10 cellular contexts compared by ENCODE assay signal in the genomic region with DNA sequence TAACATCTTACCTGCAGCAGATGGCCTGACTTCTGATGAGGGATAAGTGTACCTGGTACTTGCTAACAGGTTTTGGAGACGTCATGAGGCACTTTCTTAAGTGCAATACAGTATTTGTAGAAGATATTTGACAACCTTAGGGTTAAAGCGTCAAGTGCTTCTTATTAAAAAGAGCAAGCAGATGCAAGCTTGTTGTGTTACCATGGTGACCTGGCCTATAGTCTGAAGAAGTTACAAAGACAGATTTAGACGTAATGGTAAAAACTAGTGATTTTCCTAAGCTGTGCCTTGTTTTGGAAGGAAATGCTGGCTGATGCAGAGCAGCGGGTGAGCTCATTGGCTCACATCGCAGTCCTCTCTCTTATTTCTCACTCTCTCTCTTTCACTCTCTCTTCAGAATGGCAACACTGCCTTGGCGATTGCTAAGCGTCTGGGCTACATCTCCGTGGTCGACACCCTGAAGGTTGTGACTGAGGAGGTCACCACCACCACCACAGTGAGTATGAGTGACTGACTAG.
A peak's percentile ranks its signal among the peaks of the same experiment; 100 is the strongest.
DNase-seq lines count a peak whose midpoint lies in the region; ATAC-seq, FAIRE-seq and TF ChIP-seq lines count a peak whose summit lies in the region.
"Had no signal": no experiment of that assay in that cellular context is flagged by ENCODE, and none has a peak within 500 bp of the region (broad histone marks: within the 10 kb centered on the region; RNA-seq: fewer than 3 reads in every experiment).

No MANE protein-coding gene starts in this region.

- intact Hi-C loops in colonic mucosa (cut with DNase I) (no loop called here), kidney (cut with DNase I) (no loop called here)
- intact Hi-C loops in activated CD4-positive, alpha-beta memory T cell treated with anti-CD3 and anti-CD28 coated beads for 36 hours (cut with micrococcal nuclease), result no loop called here

- H3K27me3 Mint-ChIP-seq in activated CD4-positive, alpha-beta memory T cell treated with anti-CD3 and anti-CD28 coated beads for 36 hours, result peaks cover 5% of the 10 kb centered on the region

- H2AFZ ChIP-seq in GM23248, result peak overlapping the region; percentile 90

- peak overlapping the region; percentile 75 for H3K27ac ChIP-seq in GM23248
- peak overlapping the region; percentile 25 for H3K27ac ChIP-seq in colonic mucosa
- no peak overlapping the region for H3K27ac ChIP-seq in kidney (ENCODE audit: low read depth in 2 of 2, low read length in 2 of 2)

- CTCF ChIA-PET in activated CD4-positive, alpha-beta memory T cell treated with anti-CD3 and anti-CD28 coated beads for 36 hours (lab: Charles Lee), result interaction anchor here (0.6 kb wide), 1 partner anchor 15 kb away, joined by 3 read pairs; no protein-coding TSS in a partner anchor

- no peak overlapping the region for H3K4me3 Mint-ChIP-seq in activated CD4-positive, alpha-beta memory T cell treated with anti-CD3 and anti-CD28 coated beads for 36 hours

- H4K20me1 ChIP-seq in GM23248 (ENCODE audit: insufficient read depth), result no peaks in the 10 kb centered on the region

- 5 to 6% methylated on average over 9 of the region's 9 CpGs for WGBS in GM23248 (ENCODE audit: low coverage in 1 of 2, low lambda C conversion rate in 2 of 2, missing lambda C conversion rate in 2 of 2), 2 experiments

- no peak overlapping the region for H3K27ac Mint-ChIP-seq in activated CD4-positive, alpha-beta memory T cell treated with anti-CD3 and anti-CD28 coated beads for 36 hours

- in situ Hi-C loops in GM23248 (cut with MboI), result loop anchor here (10.0 kb wide), 1 partner anchor 188 kb away; no protein-coding TSS in a partner anchor

- H3K36me3 Mint-ChIP-seq in activated CD4-positive, alpha-beta memory T cell treated with anti-CD3 and anti-CD28 coated beads for 36 hours, result no peaks in the 10 kb centered on the region

- H3K9me3 ChIP-seq in GM23248 (ENCODE audit: low read depth) (no peaks in the 10 kb centered on the region), colonic mucosa (no peaks in the 10 kb centered on the region), kidney (ENCODE audit: control insufficient read depth in 1 of 2, low read length in 2 of 2) (no peaks in the 10 kb centered on the region)

- H3F3A ChIP-seq in GM23248 (ENCODE audit: insufficient read depth), result no peaks in the 10 kb centered on the region

- H3K4me1 Mint-ChIP-seq in activated CD4-positive, alpha-beta memory T cell treated with anti-CD3 and anti-CD28 coated beads for 36 hours (ENCODE audit: low read depth), result no peaks in the 10 kb centered on the region

- peak overlapping the region; percentile 92 for H3K4me2 ChIP-seq in GM23248 (ENCODE audit: unreplicated experiment)

- no peak for ATAC-seq in HG03108 (IDR thresholded peaks at IDR 0.05; ENCODE audit: unreplicated experiment)
- ATAC-seq in HG03378 (IDR thresholded peaks at IDR 0.05; ENCODE audit: unreplicated experiment), result no peak

- DNase-seq in GM23248 (peak; percentile 82), colonic mucosa (no peak), kidney (no peak), smooth muscle cell of the brain vasculature (ENCODE audit: low read depth, low spot score) (peak; percentile 26)
- DNase-seq in stimulated activated CD4-positive, alpha-beta T cell treated with anti-CD3 and anti-CD28 coated beads, Interleukin-4, amount 100 ng/mL, for 24 hours, result no peak
- DNase-seq in activated CD4-positive, alpha-beta memory T cell treated with anti-CD3 and anti-CD28 coated beads for 36 hours, result no peak
- DNase-seq: NCI-H1694; stimulated activated CD4-positive, alpha-beta T cell treated with anti-CD3 and anti-CD28 coated beads, Interleukin-1b, Interleukin-23, amount 100 ng/mL, for 48 hours had no signal

- H3K36me3 ChIP-seq in GM23248 (ENCODE audit: low read depth) (no peaks in the 10 kb centered on the region), colonic mucosa (no peaks in the 10 kb centered on the region), kidney (ENCODE audit: control insufficient read depth in 1 of 2, insufficient read depth in 2 of 2, low read length in 2 of 2) (no peaks in the 10 kb centered on the region)

- H3K4me3 ChIP-seq in GM23248 (peak overlapping the region; percentile 64), colonic mucosa (no peak overlapping the region), kidney (ENCODE audit: low read length in 2 of 2) (peak overlapping the region; percentile 35 to 46)

- H3K27me3 ChIP-seq in GM23248 (replicated peaks; ENCODE audit: insufficient read depth) (no peaks in the 10 kb centered on the region), colonic mucosa (no peaks in the 10 kb centered on the region)

- FAIRE-seq in kidney (lab: Jason Lieb, UNC), result no peak

- H3K79me2 ChIP-seq in GM23248 (ENCODE audit: insufficient read depth), result no peaks in the 10 kb centered on the region

- H3K9me2 ChIP-seq in GM23248 (ENCODE audit: insufficient read depth), result no peaks in the 10 kb centered on the region

- POLR2A ChIA-PET in activated CD4-positive, alpha-beta memory T cell treated with anti-CD3 and anti-CD28 coated beads for 36 hours (lab: Charles Lee), result no interaction called here

- TF ChIP-seq CTCF in colonic mucosa (IDR thresholded peaks at IDR 0.05) (no peak), kidney (IDR thresholded peaks at IDR 0.05; ENCODE audit: borderline replicate concordance, extremely low read depth, insufficient read depth) (no peak)

- H3K9me3 Mint-ChIP-seq in activated CD4-positive, alpha-beta memory T cell treated with anti-CD3 and anti-CD28 coated beads for 36 hours, result no peaks in the 10 kb centered on the region

- H3K9ac ChIP-seq in GM23248 (peak overlapping the region; percentile 78), colonic mucosa (ENCODE audit: low read depth in 2 of 2, low read length in 2 of 2) (no peak overlapping the region), kidney (ENCODE audit: low read length in 2 of 2) (no peak overlapping the region)

- H3K4me1 ChIP-seq in GM23248 (ENCODE audit: insufficient read depth) (peaks cover 32% of the 10 kb centered on the region), colonic mucosa (no peaks in the 10 kb centered on the region), kidney (ENCODE audit: control insufficient read depth in 1 of 2, insufficient read depth in 1 of 2, low read depth in 1 of 2, low read length in 2 of 2) (peaks cover 5% of the 10 kb centered on the region in 2 donors)

Comparison
In these comparisons a context has a peak if more than half of its experiments do, and no peak if none do; other contexts are left out.
1. DNase-seq: peak in GM23248 (single experiment) and smooth muscle cell of the brain vasculature (single experiment); none in colonic mucosa (single experiment), kidney (single experiment), stimulated activated CD4-positive, alpha-beta T cell treated with anti-CD3 and anti-CD28 coated beads, Interleukin-4, amount 100 ng/mL, for 24 hours (single experiment) and activated CD4-positive, alpha-beta memory T cell treated with anti-CD3 and anti-CD28 coated beads for 36 hours (single experiment).
2. H3K27ac ChIP-seq: peak in GM23248 (single experiment) and colonic mucosa (single experiment); none in kidney (0 of 2).